In the genomic region with DNA sequence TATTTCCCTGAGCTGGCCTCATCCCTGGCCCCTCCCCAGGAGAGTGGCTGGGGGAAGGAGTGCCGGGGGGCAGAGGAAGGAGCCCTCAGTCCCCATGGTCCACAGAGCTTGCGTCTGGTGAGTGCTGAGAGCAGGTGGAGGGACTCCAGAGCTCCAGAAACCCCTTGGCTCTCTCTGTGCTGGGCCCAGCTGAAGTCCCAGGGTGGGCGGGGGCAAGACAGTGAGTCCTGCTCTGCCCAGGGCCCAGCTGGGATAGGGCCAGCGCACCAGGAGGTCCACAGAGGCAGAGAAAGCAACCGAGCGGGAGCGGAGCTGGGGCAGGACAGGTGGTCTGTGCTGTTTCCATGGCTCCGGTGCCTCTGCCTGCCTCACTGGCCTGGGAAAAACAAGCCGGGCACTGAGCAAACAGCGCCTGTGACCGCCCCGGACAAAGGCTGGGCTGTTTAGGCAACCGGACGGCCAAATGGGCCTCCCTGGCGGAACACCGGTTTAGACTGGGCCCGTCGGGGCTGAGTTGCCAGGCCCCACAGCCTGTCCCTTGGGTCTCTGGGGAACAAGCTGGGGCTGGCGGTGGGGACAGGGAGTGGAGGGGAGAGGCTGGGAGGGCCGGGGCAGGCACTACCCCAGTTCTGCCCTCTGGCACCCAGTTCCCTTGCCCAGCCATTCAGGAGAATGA, we compare ENCODE assay signal across 11 cellular contexts. TPM values are rescaled to one million over a fixed set of nuclear protein-coding genes. Genes with fewer than 3 reads are reported as not detected.
DNase-seq lines count a peak whose midpoint lies in the region; ATAC-seq, FAIRE-seq and TF ChIP-seq lines count a peak whose summit lies in the region.
"Had no signal": no experiment of that assay in that cellular context is flagged by ENCODE, and none has a peak within 500 bp of the region (broad histone marks: within the 10 kb centered on the region; RNA-seq: fewer than 3 reads in every experiment).

No MANE protein-coding gene starts in this region.

- H3K27ac Mint-ChIP-seq in CD14-positive monocyte, result peak overlapping the region in 1 of 7 donors; percentile 80
- H3K27ac Mint-ChIP-seq: activated naive CD4-positive, alpha-beta T cell treated with anti-CD3 and anti-CD28 coated beads for 36 hours had no signal

- DNase-seq in CD14-positive monocyte (ENCODE audit: low spot score) (peak; percentile 41), astrocyte of the hippocampus (ENCODE audit: low read depth, low spot score) (peak; percentile 58), posterior vena cava (ENCODE audit: low spot score) (peak; percentile 76), SK-N-DZ (ENCODE audit: low spot score) (no peak), NCI-H2107 (lab: John Stamatoyannopoulos, UW) (no peak)
- DNase-seq: activated naive CD4-positive, alpha-beta T cell treated with anti-CD3 and anti-CD28 coated beads for 36 hours; GOT3; occipital lobe had no signal

- intact Hi-C loops in CD14-positive monocyte (cut with micrococcal nuclease) (loop anchor here in 1 of 2 donors (5.0 kb wide), 1 partner anchor 61 kb away; no protein-coding TSS in a partner anchor), posterior vena cava (cut with DNase I) (no loop called here)

- H3K36me3 Mint-ChIP-seq in CD14-positive monocyte, result peaks cover 7 to 9% of the 10 kb centered on the region in 2 donors

- peaks cover 12 to 18% (median 17%) of the 10 kb centered on the region in 7 donors for H3K9me3 Mint-ChIP-seq in CD14-positive monocyte

- no peak overlapping the region for H3K4me3 Mint-ChIP-seq in CD14-positive monocyte
- H3K4me3 Mint-ChIP-seq: activated naive CD4-positive, alpha-beta T cell treated with anti-CD3 and anti-CD28 coated beads for 36 hours had no signal

- peak; percentile 24 for FAIRE-seq in islet of Langerhans (lab: Jason Lieb, UNC)

- H3K4me1 Mint-ChIP-seq in CD14-positive monocyte, result peaks cover 33% of the 10 kb centered on the region

- H3K27me3 Mint-ChIP-seq in CD14-positive monocyte (ENCODE audit: low read depth in 3 of 3), result peaks cover 0 to 5% (median 4%) of the 10 kb centered on the region in 3 donors

- ATAC-seq in GM18520 (IDR thresholded peaks at IDR 0.05; ENCODE audit: unreplicated experiment), result no peak
- ATAC-seq in HG03139 (IDR thresholded peaks at IDR 0.05; ENCODE audit: unreplicated experiment), result no peak

- TF ChIP-seq CTCF in CD14-positive monocyte (IDR thresholded peaks at IDR 0.05), result no peak

RNA-seq across cellular contexts. Expression of gene WNT7B, which starts 34.1 kb away (rescaled TPM):
- not detected for polyA plus RNA-seq in CD14-positive monocyte
- total RNA-seq in posterior vena cava, result not detected
- polyA plus RNA-seq in SK-N-DZ (2014; cell fraction: cytosol; rRNA removed), result 0.16 and 0.22 TPM in 2 replicates
- polyA plus RNA-seq in SK-N-DZ (2014; cell fraction: nucleus; rRNA removed), result not detected in 2 replicates
- total RNA-seq: activated naive CD4-positive, alpha-beta T cell treated with anti-CD3 and anti-CD28 coated beads for 36 hours had no signal

Comparison
In these comparisons a context has a peak if more than half of its experiments do, and no peak if none do; other contexts are left out.
1. DNase-seq: peak in CD14-positive monocyte (single experiment), astrocyte of the hippocampus (single experiment) and posterior vena cava (single experiment); none in SK-N-DZ (single experiment) and NCI-H2107 (single experiment).